ENCODE assay signal across 8 cellular contexts in the genomic region with DNA sequence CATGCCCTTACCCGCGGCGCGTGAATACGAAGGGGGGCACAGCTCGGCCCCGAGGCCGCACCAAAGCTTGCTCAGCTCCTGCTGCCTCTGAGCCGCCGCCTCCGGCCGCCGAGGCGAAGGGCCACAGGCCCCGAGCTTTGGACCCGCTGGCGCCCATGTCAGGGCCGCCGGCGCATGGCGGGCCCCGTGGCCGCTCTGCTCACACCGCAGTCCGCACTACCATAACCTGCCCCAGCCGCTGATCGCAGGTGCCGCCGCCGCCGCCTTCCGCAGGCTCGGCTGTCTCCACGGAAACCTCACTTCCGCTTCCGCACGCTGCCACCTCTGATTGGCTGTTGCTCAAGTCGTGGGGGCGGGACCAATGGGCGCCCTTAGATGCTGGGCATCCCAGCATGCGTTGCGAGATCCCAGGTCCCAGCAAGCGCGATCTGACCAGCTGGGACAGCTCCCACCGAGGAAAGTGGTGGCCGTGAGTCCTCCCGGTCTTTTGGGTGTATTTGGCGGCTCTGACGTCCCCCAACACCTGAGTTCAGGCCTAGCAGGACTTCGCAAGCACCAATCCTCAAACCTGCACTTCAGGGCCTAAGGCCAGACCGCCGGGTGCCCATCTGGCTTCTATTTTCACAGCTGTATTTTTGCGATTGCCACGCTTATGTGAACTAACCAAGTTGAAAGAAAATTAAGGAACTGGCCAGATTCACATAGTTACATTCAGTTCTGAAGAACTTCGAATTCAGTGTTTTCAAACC. TPM values are rescaled to one million over a fixed set of nuclear protein-coding genes. Genes with fewer than 3 reads are reported as not detected.
A peak's percentile ranks its signal among the peaks of the same experiment; 100 is the strongest.
DNase-seq lines count a peak whose midpoint lies in the region; ATAC-seq, FAIRE-seq and TF ChIP-seq lines count a peak whose summit lies in the region.

A gene with protein sequence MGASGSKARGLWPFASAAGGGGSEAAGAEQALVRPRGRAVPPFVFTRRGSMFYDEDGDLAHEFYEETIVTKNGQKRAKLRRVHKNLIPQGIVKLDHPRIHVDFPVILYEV (minus strand): TSS at position 281 of the 749 bp plus-strand sequence. CDS start 124 bp downstream, at position 157.

- intact Hi-C loops in spleen (cut with DNase I; ENCODE audit: low total_unique reads): loop anchor here (10.0 kb wide), 1 partner anchor 93 kb away; a partner anchor contains a TSS

- H3K27me3 ChIP-seq in ACC112 (ENCODE audit: insufficient read depth, low read length) (no peaks in the 10 kb centered on the region), bronchial epithelial cell (ENCODE audit: control insufficient read depth, insufficient read depth, low read length) (no peaks in the 10 kb centered on the region), spleen (replicated peaks in 1 of 7) (no peaks in the 10 kb centered on the region)

- H3K4me3 ChIP-seq in ACC112 (ENCODE audit: low read depth, low read length): peak within 1 kb of the TSS; percentile 87
- peak within 1 kb of the TSS; percentile 94 for H3K4me3 ChIP-seq in WI38 (ENCODE audit: low read depth, low read length)
- H3K4me3 ChIP-seq in bronchial epithelial cell (ENCODE audit: low read depth, low read length): peak within 1 kb of the TSS; percentile 95
- peak within 1 kb of the TSS; percentile 74 to 100 (median 97) for H3K4me3 ChIP-seq in spleen

- H3K36me3 ChIP-seq in ACC112 (ENCODE audit: insufficient read depth, low read length): peaks cover 19% of the 10 kb centered on the region; the same call in 1 of the 2 replicates
- peaks cover 26% of the 10 kb centered on the region for H3K36me3 ChIP-seq in bronchial epithelial cell (ENCODE audit: control insufficient read depth, insufficient read depth, low read length)
- H3K36me3 ChIP-seq in spleen: peaks cover 0 to 68% (median 50%) of the 10 kb centered on the region in 6 donors

- H3K4me1 ChIP-seq in ACC112 (ENCODE audit: control insufficient read depth, insufficient read depth, low read length, unreplicated experiment): peaks cover 17% of the 10 kb centered on the region
- peaks cover 34 to 98% (median 65%) of the 10 kb centered on the region in 6 donors for H3K4me1 ChIP-seq in spleen

- ATAC-seq in GM18870 (IDR thresholded peaks at IDR 0.05; ENCODE audit: unreplicated experiment) (peak; percentile 70), HG03135 (IDR thresholded peaks at IDR 0.05; ENCODE audit: unreplicated experiment) (peak; percentile 76)

- FAIRE-seq in bronchial epithelial cell (lab: Jason Lieb, UNC): peak; percentile 7

- H3K79me2 ChIP-seq in ACC112 (ENCODE audit: control insufficient read depth, insufficient read depth, low read length, unreplicated experiment): peaks cover 30% of the 10 kb centered on the region

- peak within 1 kb of the TSS; percentile 8 for H2AFZ ChIP-seq in ACC112 (ENCODE audit: low read length, unreplicated experiment)

- DNase-seq in NCI-H2227 treated with DMSO at 0.1 percent for 48 hours (lab: John Stamatoyannopoulos, UW) (peak; percentile 85), bronchial epithelial cell (ENCODE audit: low read depth) (peak; percentile 94), inferior parietal cortex (ENCODE audit: extremely low spot score) (peak; percentile 98), spleen (peak; percentile 98)

- no peaks in the 10 kb centered on the region for H3K9me3 ChIP-seq in spleen

- WGBS in spleen, 5 donors: 3 to 8% (median 3%) methylated on average over 12 to 55 of the region's 55 CpGs

- peak within 1 kb of the TSS; percentile 66 for H3K27ac ChIP-seq in ACC112 (ENCODE audit: low read depth, low read length)
- H3K27ac ChIP-seq in spleen: peak within 1 kb of the TSS; percentile 74 to 93 (median 86)

- no peak for TF ChIP-seq CTCF in WI38 (IDR thresholded peaks at IDR 0.05; ENCODE audit: low read depth, low read length)
- TF ChIP-seq CTCF in bronchial epithelial cell (IDR thresholded peaks at IDR 0.05; ENCODE audit: insufficient read depth, low read length, severe bottlenecking): no peak
- TF ChIP-seq CTCF in spleen (IDR thresholded peaks at IDR 0.05 in 8 of 11, conservative IDR thresholded peaks at IDR 0.05 in 3 of 11): peak in 4 of 11 experiments; percentile 15 to 22 (median 20)

- TF ChIP-seq POLR2A in spleen (IDR thresholded peaks at IDR 0.05): no peak

RNA-seq across cellular contexts. Expression of the gene that starts here (rescaled TPM):
- 21.9 and 23.3 TPM in 2 replicates for total RNA-seq in bronchial epithelial cell
- 10 to 100 TPM; 19.4 to 33.6 (median 24.4) TPM for total RNA-seq in spleen
- polyA plus RNA-seq in spleen: 10 to 100 TPM; 20.6 to 36.5 (median 34.4) TPM

Comparison
In these comparisons a context has a peak if more than half of its experiments do, and no peak if none do; other contexts are left out.
1. Peak in every context shown above with its lines: DNase-seq, ATAC-seq, H3K4me3 ChIP-seq and H3K27ac ChIP-seq.